In the genomic region with DNA sequence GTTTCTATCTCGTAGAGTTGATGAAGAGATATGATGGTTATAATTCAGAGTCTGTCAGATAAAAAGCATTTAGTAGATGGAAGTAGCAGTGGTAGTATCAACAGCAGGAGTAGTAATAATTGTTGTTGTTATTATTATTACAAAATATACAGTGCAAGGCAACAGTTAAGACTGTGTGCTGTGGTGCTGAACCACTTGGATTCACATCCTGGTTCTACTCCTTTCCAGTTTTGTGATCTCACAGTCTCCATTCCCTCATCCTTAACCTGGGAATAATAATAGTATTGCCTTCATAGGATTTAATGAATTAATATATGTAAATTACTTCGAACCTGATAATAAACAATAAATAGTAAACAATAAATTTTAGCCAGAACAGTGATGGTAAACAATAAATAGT, we compare ENCODE assay signal across 1 cellular context.
TF ChIP-seq lines count a peak whose summit lies in the region.

No MANE protein-coding gene starts in this region.

TF ChIP-seq in GM23338, 12 proteins besides CTCF, POLR2A, EP300 and RAD21 (continued from another document):
- TF ChIP-seq, protein P1, sequence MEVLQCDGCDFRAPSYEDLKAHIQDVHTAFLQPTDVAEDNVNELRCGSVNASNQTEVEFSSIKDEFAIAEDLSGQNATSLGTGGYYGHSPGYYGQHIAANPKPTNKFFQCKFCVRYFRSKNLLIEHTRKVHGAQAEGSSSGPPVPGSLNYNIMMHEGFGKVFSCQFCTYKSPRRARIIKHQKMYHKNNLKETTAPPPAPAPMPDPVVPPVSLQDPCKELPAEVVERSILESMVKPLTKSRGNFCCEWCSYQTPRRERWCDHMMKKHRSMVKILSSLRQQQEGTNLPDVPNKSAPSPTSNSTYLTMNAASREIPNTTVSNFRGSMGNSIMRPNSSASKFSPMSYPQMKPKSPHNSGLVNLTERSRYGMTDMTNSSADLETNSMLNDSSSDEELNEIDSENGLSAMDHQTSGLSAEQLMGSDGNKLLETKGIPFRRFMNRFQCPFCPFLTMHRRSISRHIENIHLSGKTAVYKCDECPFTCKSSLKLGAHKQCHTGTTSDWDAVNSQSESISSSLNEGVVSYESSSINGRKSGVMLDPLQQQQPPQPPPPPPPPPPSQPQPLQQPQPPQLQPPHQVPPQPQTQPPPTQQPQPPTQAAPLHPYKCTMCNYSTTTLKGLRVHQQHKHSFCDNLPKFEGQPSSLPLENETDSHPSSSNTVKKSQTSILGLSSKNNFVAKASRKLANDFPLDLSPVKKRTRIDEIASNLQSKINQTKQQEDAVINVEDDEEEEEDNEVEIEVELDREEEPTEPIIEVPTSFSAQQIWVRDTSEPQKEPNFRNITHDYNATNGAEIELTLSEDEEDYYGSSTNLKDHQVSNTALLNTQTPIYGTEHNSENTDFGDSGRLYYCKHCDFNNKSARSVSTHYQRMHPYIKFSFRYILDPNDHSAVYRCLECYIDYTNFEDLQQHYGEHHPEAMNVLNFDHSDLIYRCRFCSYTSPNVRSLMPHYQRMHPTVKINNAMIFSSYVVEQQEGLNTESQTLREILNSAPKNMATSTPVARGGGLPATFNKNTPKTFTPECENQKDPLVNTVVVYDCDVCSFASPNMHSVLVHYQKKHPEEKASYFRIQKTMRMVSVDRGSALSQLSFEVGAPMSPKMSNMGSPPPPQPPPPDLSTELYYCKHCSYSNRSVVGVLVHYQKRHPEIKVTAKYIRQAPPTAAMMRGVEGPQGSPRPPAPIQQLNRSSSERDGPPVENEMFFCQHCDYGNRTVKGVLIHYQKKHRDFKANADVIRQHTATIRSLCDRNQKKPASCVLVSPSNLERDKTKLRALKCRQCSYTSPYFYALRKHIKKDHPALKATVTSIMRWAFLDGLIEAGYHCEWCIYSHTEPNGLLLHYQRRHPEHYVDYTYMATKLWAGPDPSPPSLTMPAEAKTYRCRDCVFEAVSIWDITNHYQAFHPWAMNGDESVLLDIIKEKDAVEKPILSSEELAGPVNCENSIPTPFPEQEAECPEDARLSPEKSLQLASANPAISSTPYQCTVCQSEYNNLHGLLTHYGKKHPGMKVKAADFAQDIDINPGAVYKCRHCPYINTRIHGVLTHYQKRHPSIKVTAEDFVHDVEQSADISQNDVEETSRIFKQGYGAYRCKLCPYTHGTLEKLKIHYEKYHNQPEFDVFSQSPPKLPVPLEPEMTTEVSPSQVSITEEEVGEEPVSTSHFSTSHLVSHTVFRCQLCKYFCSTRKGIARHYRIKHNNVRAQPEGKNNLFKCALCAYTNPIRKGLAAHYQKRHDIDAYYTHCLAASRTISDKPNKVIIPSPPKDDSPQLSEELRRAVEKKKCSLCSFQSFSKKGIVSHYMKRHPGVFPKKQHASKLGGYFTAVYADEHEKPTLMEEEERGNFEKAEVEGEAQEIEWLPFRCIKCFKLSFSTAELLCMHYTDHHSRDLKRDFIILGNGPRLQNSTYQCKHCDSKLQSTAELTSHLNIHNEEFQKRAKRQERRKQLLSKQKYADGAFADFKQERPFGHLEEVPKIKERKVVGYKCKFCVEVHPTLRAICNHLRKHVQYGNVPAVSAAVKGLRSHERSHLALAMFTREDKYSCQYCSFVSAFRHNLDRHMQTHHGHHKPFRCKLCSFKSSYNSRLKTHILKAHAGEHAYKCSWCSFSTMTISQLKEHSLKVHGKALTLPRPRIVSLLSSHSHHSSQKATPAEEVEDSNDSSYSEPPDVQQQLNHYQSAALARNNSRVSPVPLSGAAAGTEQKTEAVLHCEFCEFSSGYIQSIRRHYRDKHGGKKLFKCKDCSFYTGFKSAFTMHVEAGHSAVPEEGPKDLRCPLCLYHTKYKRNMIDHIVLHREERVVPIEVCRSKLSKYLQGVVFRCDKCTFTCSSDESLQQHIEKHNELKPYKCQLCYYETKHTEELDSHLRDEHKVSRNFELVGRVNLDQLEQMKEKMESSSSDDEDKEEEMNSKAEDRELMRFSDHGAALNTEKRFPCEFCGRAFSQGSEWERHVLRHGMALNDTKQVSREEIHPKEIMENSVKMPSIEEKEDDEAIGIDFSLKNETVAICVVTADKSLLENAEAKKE (CRISPR knock-in tag; IDR thresholded peaks at IDR 0.05), result no peak
- TF ChIP-seq JUNB (IDR thresholded peaks at IDR 0.05; ENCODE audit: unreplicated experiment) (no peak), NANOG (IDR thresholded peaks at IDR 0.05; ENCODE audit: borderline replicate concordance) (no peak), ZNF114 (CRISPR knock-in tag; IDR thresholded peaks at IDR 0.05) (no peak), EZH2 (IDR thresholded peaks at IDR 0.05; ENCODE audit: low read depth, unreplicated experiment) (no peak), EZH2phosphoT487 (IDR thresholded peaks at IDR 0.05; ENCODE audit: unreplicated experiment) (no peak), POLR2AphosphoS5 (IDR thresholded peaks at IDR 0.05; ENCODE audit: low read depth) (no peak), CREB1 (CRISPR knock-in tag; IDR thresholded peaks at IDR 0.05; ENCODE audit: low read depth) (no peak)
- TF ChIP-seq, protein P2, sequence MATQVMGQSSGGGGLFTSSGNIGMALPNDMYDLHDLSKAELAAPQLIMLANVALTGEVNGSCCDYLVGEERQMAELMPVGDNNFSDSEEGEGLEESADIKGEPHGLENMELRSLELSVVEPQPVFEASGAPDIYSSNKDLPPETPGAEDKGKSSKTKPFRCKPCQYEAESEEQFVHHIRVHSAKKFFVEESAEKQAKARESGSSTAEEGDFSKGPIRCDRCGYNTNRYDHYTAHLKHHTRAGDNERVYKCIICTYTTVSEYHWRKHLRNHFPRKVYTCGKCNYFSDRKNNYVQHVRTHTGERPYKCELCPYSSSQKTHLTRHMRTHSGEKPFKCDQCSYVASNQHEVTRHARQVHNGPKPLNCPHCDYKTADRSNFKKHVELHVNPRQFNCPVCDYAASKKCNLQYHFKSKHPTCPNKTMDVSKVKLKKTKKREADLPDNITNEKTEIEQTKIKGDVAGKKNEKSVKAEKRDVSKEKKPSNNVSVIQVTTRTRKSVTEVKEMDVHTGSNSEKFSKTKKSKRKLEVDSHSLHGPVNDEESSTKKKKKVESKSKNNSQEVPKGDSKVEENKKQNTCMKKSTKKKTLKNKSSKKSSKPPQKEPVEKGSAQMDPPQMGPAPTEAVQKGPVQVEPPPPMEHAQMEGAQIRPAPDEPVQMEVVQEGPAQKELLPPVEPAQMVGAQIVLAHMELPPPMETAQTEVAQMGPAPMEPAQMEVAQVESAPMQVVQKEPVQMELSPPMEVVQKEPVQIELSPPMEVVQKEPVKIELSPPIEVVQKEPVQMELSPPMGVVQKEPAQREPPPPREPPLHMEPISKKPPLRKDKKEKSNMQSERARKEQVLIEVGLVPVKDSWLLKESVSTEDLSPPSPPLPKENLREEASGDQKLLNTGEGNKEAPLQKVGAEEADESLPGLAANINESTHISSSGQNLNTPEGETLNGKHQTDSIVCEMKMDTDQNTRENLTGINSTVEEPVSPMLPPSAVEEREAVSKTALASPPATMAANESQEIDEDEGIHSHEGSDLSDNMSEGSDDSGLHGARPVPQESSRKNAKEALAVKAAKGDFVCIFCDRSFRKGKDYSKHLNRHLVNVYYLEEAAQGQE (IDR thresholded peaks at IDR 0.05; ENCODE audit: unreplicated experiment), result no peak
